ENCODE assay signal across 8 cellular contexts in the genomic region with DNA sequence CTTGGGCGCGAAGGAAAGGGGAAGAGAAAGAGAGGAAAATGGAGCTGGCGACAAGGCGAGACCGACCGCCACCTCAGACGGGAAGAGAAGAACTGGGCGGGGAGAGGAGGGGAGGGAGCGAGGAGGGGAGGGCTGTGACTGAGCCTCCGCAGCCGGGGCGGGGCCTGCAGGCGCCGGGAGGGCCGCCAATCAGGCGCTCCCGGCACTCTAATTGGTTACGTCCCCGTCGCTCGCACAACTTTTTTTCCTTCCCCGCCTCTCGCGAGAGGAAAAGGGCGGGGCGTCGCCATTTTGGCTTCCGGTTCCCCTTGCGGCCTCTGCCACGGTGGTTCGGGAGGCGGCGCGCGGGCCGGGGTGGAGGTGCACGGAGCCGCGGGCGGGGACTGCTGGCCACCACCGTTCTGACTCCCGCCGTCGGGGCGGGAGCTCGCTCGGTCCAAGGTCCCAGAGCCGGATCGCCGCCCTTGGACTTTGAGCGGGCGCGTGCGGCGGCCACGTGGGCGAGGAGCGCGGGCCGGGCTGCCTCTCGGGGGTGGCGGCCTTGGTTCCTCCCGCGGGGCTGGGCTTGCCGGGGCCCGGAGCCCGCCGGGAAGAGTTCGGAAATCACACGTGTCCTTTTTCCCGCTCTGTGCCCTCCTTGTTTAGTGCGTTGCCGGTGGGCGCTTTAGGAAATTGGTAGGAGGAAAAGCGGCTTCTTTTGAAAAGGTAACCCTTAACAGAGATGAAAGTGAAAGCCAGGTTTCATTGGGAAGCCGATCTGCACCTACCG. TPM values are rescaled to one million over a fixed set of nuclear protein-coding genes. Genes with fewer than 3 reads are reported as not detected.
DNase-seq lines count a peak whose midpoint lies in the region; ATAC-seq and TF ChIP-seq lines count a peak whose summit lies in the region.

A gene (minus strand): TSS at position 94 of the 769 bp plus-strand sequence. CDS start 176 bp downstream, outside the sequence.

- peak in 3 of 11 experiments; percentile 33 to 59 (median 52) for TF ChIP-seq CTCF in spleen (IDR thresholded peaks at IDR 0.05 in 8 of 11, conservative IDR thresholded peaks at IDR 0.05 in 3 of 11)

- peak; percentile 10 to 93 (median 61) for TF ChIP-seq POLR2A in spleen (IDR thresholded peaks at IDR 0.05)

- peak within 1 kb of the TSS; percentile 82 to 95 (median 90) for H3K4me3 ChIP-seq in spleen

- intact Hi-C loops in spleen (cut with DNase I; ENCODE audit: low total_unique reads): loop anchor here (10.0 kb wide), 2 partner anchors 61 to 129 kb away; a partner anchor contains a TSS

- H3K27me3 ChIP-seq in spleen (replicated peaks in 1 of 7): no peaks in the 10 kb centered on the region

- 0 to 1% (median 1%) methylated on average over 60 to 77 of the region's 77 CpGs for WGBS in spleen, 5 donors

- peaks cover 34 to 88% (median 74%) of the 10 kb centered on the region in 6 donors for H3K4me1 ChIP-seq in spleen

- no peaks in the 10 kb centered on the region for H3K9me3 ChIP-seq in spleen

- peak within 1 kb of the TSS; percentile 95 to 99 (median 98) for H3K27ac ChIP-seq in spleen

- DNase-seq in AG20443 (ENCODE audit: low spot score): peak; percentile 99
- DNase-seq in NCI-H446 (lab: John Stamatoyannopoulos, UW): peak; percentile 88 to 99
- peak; percentile 92 for DNase-seq in activated CD4-positive, CD25-positive, alpha-beta regulatory T cell treated with anti-CD3 and anti-CD28 coated beads, Interleukin-2, amount 50 U/mL, for 16 hours (ENCODE audit: low read depth, low spot score)
- peak; percentile 97 for DNase-seq in central memory CD4-positive, alpha-beta T cell
- peak; percentile 98 for DNase-seq in inferior parietal cortex (ENCODE audit: extremely low spot score)
- peak; percentile 98 for DNase-seq in spleen

- ATAC-seq in GM19043 (IDR thresholded peaks at IDR 0.05; ENCODE audit: low read depth, unreplicated experiment) (peak; percentile 72), HG03354 (IDR thresholded peaks at IDR 0.05; ENCODE audit: poor library complexity, severe bottlenecking, unreplicated experiment) (peak; percentile 77)

- no peaks in the 10 kb centered on the region for H3K36me3 ChIP-seq in spleen

RNA-seq across cellular contexts. Expression of the gene that starts here (rescaled TPM):
- 100 to 1,000 TPM; 190 to 272 (median 211) TPM for total RNA-seq in spleen
- 100 to 1,000 TPM; 100 to 152 (median 146) TPM for polyA plus RNA-seq in spleen

Comparison
In these comparisons a context has a peak if more than half of its experiments do, and no peak if none do; other contexts are left out.
1. Peak in every context shown above with its lines: DNase-seq, ATAC-seq, H3K4me3 ChIP-seq and H3K27ac ChIP-seq.